In genomic region chr3:58334013-58334321, GRCh38 we compare ENCODE assay signal across 8 cellular contexts. TPM values are rescaled to one million over a fixed set of nuclear protein-coding genes. Genes with fewer than 3 reads are reported as not detected.
DNase-seq lines count a peak whose midpoint lies in the region; ATAC-seq and TF ChIP-seq lines count a peak whose summit lies in the region.

No MANE protein-coding gene starts in this region.

- peak overlapping the region; percentile 89 to 99 for H3K27ac Mint-ChIP-seq in natural killer cell treated with Interleukin-12 subunit alpha and Interleukin-12 subunit beta and Interleukin-15 and Interleukin-18, amount 100 ng/mL, for 72 hours

- H3F3A ChIP-seq in MM.1S (ENCODE audit: insufficient read depth, low read length): no peaks in the 10 kb centered on the region

- H3K27me3 Mint-ChIP-seq in natural killer cell treated with Interleukin-12 subunit alpha and Interleukin-12 subunit beta and Interleukin-15 and Interleukin-18, amount 100 ng/mL, for 72 hours: no peaks in the 10 kb centered on the region

- H3K27me3 ChIP-seq in BJ (ENCODE audit: control insufficient read depth, insufficient read depth, low read length): no peaks in the 10 kb centered on the region
- H3K27me3 ChIP-seq in MM.1S (replicated peaks; ENCODE audit: insufficient read depth, low read length): no peaks in the 10 kb centered on the region
- H3K27me3 ChIP-seq in duodenal mucosa (ENCODE audit: control insufficient read depth in 1 of 2, insufficient read depth in 2 of 2, low read length in 2 of 2): no peaks in the 10 kb centered on the region

- H3K4me1 ChIP-seq in MM.1S (ENCODE audit: low read length): peaks cover 6% of the 10 kb centered on the region; the same call in 1 of the 2 replicates
- peaks cover 18 to 20% of the 10 kb centered on the region in 2 donors for H3K4me1 ChIP-seq in duodenal mucosa (ENCODE audit: control insufficient read depth in 1 of 2, insufficient read depth in 2 of 2, low read length in 2 of 2)

- H3K79me2 ChIP-seq in MM.1S (ENCODE audit: low read length): peaks cover 19% of the 10 kb centered on the region

- CTCF ChIA-PET in BJ (lab: Yijun Ruan, JAX): interaction anchor here (1.5 to 5.5 kb wide), 4 partner anchors 12 to 158 kb away, joined by 3 to 20 read pairs (median 16); partner anchors contain the start of genes HTD2, KCTD6 and RPP14

- peak overlapping the region; percentile 94 for H3K4me2 ChIP-seq in MM.1S (ENCODE audit: low read depth, low read length)

- H3K9ac ChIP-seq in MM.1S (ENCODE audit: low read length) (peak overlapping the region; percentile 58; the same call in 1 of the 2 replicates), duodenal mucosa (ENCODE audit: low read depth in 1 of 2, low read length in 2 of 2) (peak overlapping the region; percentile 60 to 78)

- no peaks in the 10 kb centered on the region for H3K9me3 ChIP-seq in MM.1S (replicated peaks; ENCODE audit: insufficient read depth, low read length)
- H3K9me3 ChIP-seq in duodenal mucosa (ENCODE audit: control insufficient read depth in 1 of 2, low read length in 2 of 2): no peaks in the 10 kb centered on the region

- H3K36me3 Mint-ChIP-seq in natural killer cell treated with Interleukin-12 subunit alpha and Interleukin-12 subunit beta and Interleukin-15 and Interleukin-18, amount 100 ng/mL, for 72 hours: peaks cover 12% of the 10 kb centered on the region

- DNase-seq in BJ (ENCODE audit: low read depth) (no peak), MM.1S (no peak), NCI-H1930 (lab: John Stamatoyannopoulos, UW) (no peak), DMS53 (lab: John Stamatoyannopoulos, UW) (no peak), NCI-H2107 treated with DMSO at 0.1 percent for 48 hours (lab: John Stamatoyannopoulos, UW; ENCODE audit: unreplicated experiment) (no peak), HT-29 (ENCODE audit: low spot score) (no peak)
- DNase-seq in natural killer cell treated with Interleukin-12 subunit alpha and Interleukin-12 subunit beta and Interleukin-15 and Interleukin-18, amount 100 ng/mL, for 72 hours (ENCODE audit: low spot score): no peak

- peaks cover 26 to 41% of the 10 kb centered on the region in 2 donors for H3K4me1 Mint-ChIP-seq in natural killer cell treated with Interleukin-12 subunit alpha and Interleukin-12 subunit beta and Interleukin-15 and Interleukin-18, amount 100 ng/mL, for 72 hours (ENCODE audit: low read depth in 2 of 2)

- no peaks in the 10 kb centered on the region for H3K9me2 ChIP-seq in MM.1S (replicated peaks; ENCODE audit: insufficient read depth, low read length)

- no peaks in the 10 kb centered on the region for H3K9me3 Mint-ChIP-seq in natural killer cell treated with Interleukin-12 subunit alpha and Interleukin-12 subunit beta and Interleukin-15 and Interleukin-18, amount 100 ng/mL, for 72 hours

- 0 out of 2 replicates have a peak overlapping the region, but pooled peaks have one; percentile 93 for H2AFZ ChIP-seq in MM.1S (ENCODE audit: low read length)

- no peak for ATAC-seq in natural killer cell treated with Interleukin-12 subunit alpha and Interleukin-12 subunit beta and Interleukin-15 and Interleukin-18, amount 100 ng/mL, for 72 hours

- H3K4me3 ChIP-seq in BJ (ENCODE audit: low read depth, low read length): peak overlapping the region; percentile 77
- H3K4me3 ChIP-seq in MM.1S (ENCODE audit: low read length): peak overlapping the region; percentile 89
- peak overlapping the region; percentile 85 for H3K4me3 ChIP-seq in duodenal mucosa (ENCODE audit: low read depth in 1 of 2, low read length in 2 of 2)

- H4K20me1 ChIP-seq in MM.1S (ENCODE audit: insufficient read depth, low read length): no peaks in the 10 kb centered on the region

- TF ChIP-seq CTCF in BJ (IDR thresholded peaks at IDR 0.05; ENCODE audit: insufficient read depth, low read depth, low read length): no peak
- no peak for TF ChIP-seq CTCF in MM.1S (IDR thresholded peaks at IDR 0.05; ENCODE audit: low read length)

- H3K36me3 ChIP-seq in BJ (ENCODE audit: control insufficient read depth, insufficient read depth, low read length): no peaks in the 10 kb centered on the region
- H3K36me3 ChIP-seq in MM.1S (replicated peaks; ENCODE audit: insufficient read depth, low read length): no peaks in the 10 kb centered on the region
- no peaks in the 10 kb centered on the region for H3K36me3 ChIP-seq in duodenal mucosa (ENCODE audit: control insufficient read depth in 1 of 2, insufficient read depth in 2 of 2, low read length in 2 of 2)

- POLR2A ChIA-PET in BJ (lab: Charles Lee): no interaction called here

- H3K27ac ChIP-seq in MM.1S (ENCODE audit: low read length) (no peak overlapping the region), duodenal mucosa (ENCODE audit: low read depth, low read length) (no peak overlapping the region)

- H3K4me3 Mint-ChIP-seq in natural killer cell treated with Interleukin-12 subunit alpha and Interleukin-12 subunit beta and Interleukin-15 and Interleukin-18, amount 100 ng/mL, for 72 hours: peak overlapping the region; percentile 82

RNA-seq across cellular contexts. Expression of gene PXK, which starts 1.3 kb away (rescaled TPM):
- 36.4 and 38.9 TPM in 2 replicates for polyA plus RNA-seq in BJ (2011; rRNA removed)
- 20.0 and 28.3 TPM in 2 replicates for polyA minus RNA-seq in BJ (2011; rRNA and poly(A)+ RNA removed)
- 10 to 100 TPM; 63.8 to 67.8 TPM for total RNA-seq in natural killer cell treated with Interleukin-12 subunit alpha and Interleukin-12 subunit beta and Interleukin-15 and Interleukin-18, amount 100 ng/mL, for 72 hours
- total RNA-seq in HT-29 (2014; rRNA removed; shearing (Covaris generic)): 0.23 and 0.89 TPM in 2 replicates

RNA-seq across cellular contexts. Expression of gene HTD2, which starts 27.6 kb away (rescaled TPM):
- polyA plus RNA-seq in BJ (2011; rRNA removed): 5.2 and 8.3 TPM in 2 replicates
- 1.6 and 3.1 TPM in 2 replicates for polyA minus RNA-seq in BJ (2011; rRNA and poly(A)+ RNA removed)
- total RNA-seq in natural killer cell treated with Interleukin-12 subunit alpha and Interleukin-12 subunit beta and Interleukin-15 and Interleukin-18, amount 100 ng/mL, for 72 hours: 10 to 100 TPM in 1 of 2 donors, 1 to 10 TPM in 1; 6.7 to 11.6 TPM
- 0.34 and 1.3 TPM in 2 replicates for total RNA-seq in HT-29 (2014; rRNA removed; shearing (Covaris generic))

RNA-seq across cellular contexts. Expression of gene RPP14, which starts 27.9 kb away (rescaled TPM):
- 10.9 and 13.3 TPM in 2 replicates for polyA plus RNA-seq in BJ (2011; rRNA removed)
- polyA minus RNA-seq in BJ (2011; rRNA and poly(A)+ RNA removed): 4.1 and 6.2 TPM in 2 replicates
- 10 to 100 TPM; 17.0 to 34.0 TPM for total RNA-seq in natural killer cell treated with Interleukin-12 subunit alpha and Interleukin-12 subunit beta and Interleukin-15 and Interleukin-18, amount 100 ng/mL, for 72 hours
- 6.5 and 8.1 TPM in 2 replicates for total RNA-seq in HT-29 (2014; rRNA removed; shearing (Covaris generic))

Comparison
In these comparisons a context has a peak if more than half of its experiments do, and no peak if none do; other contexts are left out.
1. RNA of gene PXK, which starts 1.3 kb away (total RNA-seq): 63.8 to 67.8 TPM in natural killer cell treated with Interleukin-12 subunit alpha and Interleukin-12 subunit beta and Interleukin-15 and Interleukin-18, amount 100 ng/mL, for 72 hours; 0.23 to 0.89 TPM in HT-29; every median in the first group is over 10 times any median in the second.
2. Peak in every context shown above with its lines, with median percentiles within 50 percentile points of each other: H3K4me3 ChIP-seq.